Comparison of ENCODE assay signal across 18 cellular contexts in genomic region chr2:212914392-212914791, GRCh38.
A peak's percentile ranks its signal among the peaks of the same experiment; 100 is the strongest.
DNase-seq lines count a peak whose midpoint lies in the region; ATAC-seq and TF ChIP-seq lines count a peak whose summit lies in the region.
"Had no signal": no experiment of that assay in that cellular context is flagged by ENCODE, and none has a peak within 500 bp of the region (broad histone marks: within the 10 kb centered on the region; RNA-seq: fewer than 3 reads in every experiment).

No MANE protein-coding gene starts in this region.

- H3K79me1 ChIP-seq in H9 (ENCODE audit: insufficient read depth, low read depth, low read length, poor library complexity, severe bottlenecking), result no peaks in the 10 kb centered on the region

- no peaks in the 10 kb centered on the region for H3K36me3 ChIP-seq in DND-41 (ENCODE audit: insufficient read depth, low read length)
- no peaks in the 10 kb centered on the region for H3K36me3 ChIP-seq in Peyer's patch
- H3K36me3 ChIP-seq: neutrophil had no signal

- H3K23me2 ChIP-seq in H9 (ENCODE audit: insufficient read length, low read depth, low read length, poor library complexity, severe bottlenecking), result no peaks in the 10 kb centered on the region

- H3K9ac ChIP-seq in DND-41 (ENCODE audit: low read depth, low read length) (no peak overlapping the region), H9 (ENCODE audit: extremely low read depth, insufficient read length, low read length) (no peak overlapping the region)

- H3K9me3 ChIP-seq in DND-41 (ENCODE audit: insufficient read depth, low read length, severe bottlenecking), result no peaks in the 10 kb centered on the region
- H3K9me3 ChIP-seq in H9 (ENCODE audit: control insufficient read depth, low read depth, low read length), result no peaks in the 10 kb centered on the region
- no peaks in the 10 kb centered on the region for H3K9me3 ChIP-seq in Peyer's patch
- H3K9me3 ChIP-seq: neutrophil had no signal

- H3K18ac ChIP-seq in H9 (ENCODE audit: insufficient read length, low read depth, low read length), result no peak overlapping the region

- H3K4me3 ChIP-seq in DND-41 (ENCODE audit: low read depth in 1 of 2, low read length in 2 of 2) (no peak overlapping the region), epithelial cell of esophagus (ENCODE audit: low read length) (no peak overlapping the region), Peyer's patch (no peak overlapping the region)

- no peak overlapping the region for H2BK12ac ChIP-seq in H9 (ENCODE audit: insufficient read length, low read depth, low read length)

- ATAC-seq in DND-41 (ENCODE audit: insufficient read depth, low read depth) (no peak), GM21390 (IDR thresholded peaks at IDR 0.05; ENCODE audit: unreplicated experiment) (peak; percentile 27), HG03469 (IDR thresholded peaks at IDR 0.05; ENCODE audit: unreplicated experiment) (no peak)
- ATAC-seq: SK-N-SH treated with all-trans-retinoic acid at 6 μM for 48 hours had no signal

- H2BK5ac ChIP-seq in H9 (ENCODE audit: insufficient read length, low read length), result no peak overlapping the region

- no peak overlapping the region for H2BK15ac ChIP-seq in H9 (ENCODE audit: low read depth, low read length)

- no peak overlapping the region for H2BK20ac ChIP-seq in H9 (ENCODE audit: low read depth, low read length, poor library complexity, severe bottlenecking)

- no peak overlapping the region for H3K4me3 Mint-ChIP-seq in H9
- H3K4me3 Mint-ChIP-seq: activated CD4-positive, alpha-beta memory T cell treated with anti-CD3 and anti-CD28 coated beads for 36 hours had no signal

- H4K20me1 ChIP-seq in DND-41 (ENCODE audit: insufficient read depth, low read length), result no peaks in the 10 kb centered on the region
- no peaks in the 10 kb centered on the region for H4K20me1 ChIP-seq in H9 (ENCODE audit: control insufficient read depth, insufficient read depth, insufficient read length)

- no peak for TF ChIP-seq CTCF in DND-41 (IDR thresholded peaks at IDR 0.05; ENCODE audit: borderline replicate concordance, extremely low read depth, low read length, poor library complexity, severe bottlenecking)
- TF ChIP-seq CTCF in epithelial cell of esophagus (IDR thresholded peaks at IDR 0.05; ENCODE audit: insufficient read depth, low read depth, low read length, missing control alignments), result no peak
- TF ChIP-seq CTCF in H9 (conservative IDR thresholded peaks at IDR 0.05), result no peak
- no peak for TF ChIP-seq CTCF in Peyer's patch (IDR thresholded peaks at IDR 0.05)

- H3K4me1 Mint-ChIP-seq in H9, result peaks cover 30% of the 10 kb centered on the region in 2 experiments

- no peak overlapping the region for H4K91ac ChIP-seq in H9 (ENCODE audit: insufficient read length, low read depth, low read length)

- no peak overlapping the region for H4K5ac ChIP-seq in H9 (ENCODE audit: insufficient read length, low read depth, low read length)

- peaks cover 0 to 2% of the 10 kb centered on the region in 2 experiments; a peak in 1 of 5 replicates for H3K9me3 Mint-ChIP-seq in H9
- H3K9me3 Mint-ChIP-seq: activated T-helper 17 cell treated with anti-CD3 and anti-CD28 coated beads, Interleukin-2, amount 50 U/mL, for 72 hours had no signal

- H3K4me2 ChIP-seq in DND-41 (ENCODE audit: insufficient read depth, low read length) (peak overlapping the region; percentile 20; the same call in 1 of the 2 replicates), H9 (ENCODE audit: insufficient read depth, insufficient read length, low read length) (no peak overlapping the region)

- no peak overlapping the region for H3T11ph ChIP-seq in H9 (ENCODE audit: low read length)

- H2BK120ac ChIP-seq in H9 (ENCODE audit: low read depth, low read length, poor library complexity, severe bottlenecking), result no peak overlapping the region

- H2AFZ ChIP-seq in DND-41 (ENCODE audit: low read depth, low read length) (no peak overlapping the region), H9 (ENCODE audit: low read length) (no peak overlapping the region)

- no peak overlapping the region for H4K8ac ChIP-seq in H9 (replicated peaks; ENCODE audit: insufficient read length, low read depth, low read length)

- H3K27me3 ChIP-seq in DND-41 (ENCODE audit: insufficient read depth, low read length, poor library complexity) (no peaks in the 10 kb centered on the region), H9 (ENCODE audit: insufficient read depth, low read length) (no peaks in the 10 kb centered on the region), Peyer's patch (no peaks in the 10 kb centered on the region)
- H3K27me3 ChIP-seq: neutrophil had no signal

- TF ChIP-seq POLR2A in Peyer's patch (IDR thresholded peaks at IDR 0.05), result no peak

- no peaks in the 10 kb centered on the region for H3K36me3 Mint-ChIP-seq in H9 (ENCODE audit: insufficient read depth in 1 of 3, low read depth in 3 of 3)
- H3K36me3 Mint-ChIP-seq: activated CD4-positive, alpha-beta memory T cell treated with anti-CD3 and anti-CD28 coated beads for 36 hours had no signal

- H3K23ac ChIP-seq in H9 (ENCODE audit: insufficient read length, low read depth, low read length), result no peak overlapping the region

- no peak overlapping the region for H2AK5ac ChIP-seq in H9 (ENCODE audit: insufficient read length, low read length)

- no CpG with 5 or more reads among the region's 3 CpGs for WGBS in H9 (ENCODE audit: extremely low coverage, insufficient read length, low lambda C conversion rate)

- no peak overlapping the region for H3K4ac ChIP-seq in H9 (ENCODE audit: low read depth, low read length)

- peaks cover 50% of the 10 kb centered on the region for H3K4me1 ChIP-seq in DND-41 (ENCODE audit: insufficient read depth, low read length)
- H3K4me1 ChIP-seq in H9 (ENCODE audit: insufficient read depth, low read length), result no peaks in the 10 kb centered on the region
- no peaks in the 10 kb centered on the region for H3K4me1 ChIP-seq in Peyer's patch

- H3K27me3 Mint-ChIP-seq in H9 (ENCODE audit: low read depth), result no peaks in the 10 kb centered on the region

- no peak overlapping the region for H3K56ac ChIP-seq in H9 (ENCODE audit: insufficient read length, low read depth, low read length)

- H3K27ac ChIP-seq in DND-41 (ENCODE audit: low read length) (peak overlapping the region; percentile 57), H9 (ENCODE audit: insufficient read length, low read depth, low read length) (no peak overlapping the region), Peyer's patch (no peak overlapping the region)
- H3K27ac ChIP-seq: neutrophil, VCaP had no signal

- H3K14ac ChIP-seq in H9 (ENCODE audit: insufficient read depth, low read length), result no peak overlapping the region

- no peak overlapping the region for H3K27ac Mint-ChIP-seq in H9

- H3K79me2 ChIP-seq in DND-41 (ENCODE audit: insufficient read depth, low read length), result no peaks in the 10 kb centered on the region
- H3K79me2 ChIP-seq in H9 (ENCODE audit: insufficient read depth, low read length), result no peaks in the 10 kb centered on the region

- DNase-seq in DND-41 (no peak), MV-4-11 (lab: John Stamatoyannopoulos, UW) (peak; percentile 40), epithelial cell of esophagus (ENCODE audit: low read depth) (peak; percentile 49), H9 (no peak), NCI-H146 (lab: John Stamatoyannopoulos, UW) (no peak), Peyer's patch (no peak)
- DNase-seq: activated CD4-positive, alpha-beta memory T cell treated with anti-CD3 and anti-CD28 coated beads for 36 hours; hypothalamus; NCI-H187 treated with DMSO at 0.1 percent for 48 hours; NCI-H510A; retina; stimulated activated CD4-positive, alpha-beta T cell treated with anti-CD3 and anti-CD28 coated beads, Interleukin-15, amount 100 ng/mL, for 24 hours had no signal

Comparison
In these comparisons a context has a peak if more than half of its experiments do, and no peak if none do; other contexts are left out.
1. DNase-seq: peak in MV-4-11 (single experiment) and epithelial cell of esophagus (single experiment); none in DND-41 (single experiment), H9 (single experiment), NCI-H146 (single experiment) and Peyer's patch (0 of 3).